In genomic region chr3:102079809-102080197, GRCh38 we compare ENCODE assay signal across 15 cellular contexts.
A peak's percentile ranks its signal among the peaks of the same experiment; 100 is the strongest.
DNase-seq lines count a peak whose midpoint lies in the region; ATAC-seq and TF ChIP-seq lines count a peak whose summit lies in the region.
"Had no signal": no experiment of that assay in that cellular context is flagged by ENCODE, and none has a peak within 500 bp of the region (broad histone marks: within the 10 kb centered on the region; RNA-seq: fewer than 3 reads in every experiment).

No MANE protein-coding gene starts in this region.

- peak overlapping the region; percentile 2 to 41 (median 28) for H3K4me3 Mint-ChIP-seq in CD4-positive, CD25-positive, alpha-beta regulatory T cell

- H3K36me3 Mint-ChIP-seq in CD4-positive, CD25-positive, alpha-beta regulatory T cell: peaks cover 4% of the 10 kb centered on the region

- ATAC-seq in CD4-positive, CD25-positive, alpha-beta regulatory T cell (ENCODE audit: low read depth in 2 of 2): peak; percentile 32 to 42
- ATAC-seq in GM19324 (IDR thresholded peaks at IDR 0.05; ENCODE audit: low FRiP score, unreplicated experiment) (no peak), left colon (no peak)
- ATAC-seq: K562 had no signal

- H3K27ac ChIP-seq in 22Rv1 (peak overlapping the region; percentile 22), mucosa of rectum (ENCODE audit: low read depth in 2 of 2, low read length in 2 of 2) (peak overlapping the region; percentile 32 to 75), substantia nigra (ENCODE audit: low read depth, low read length, poor library complexity, severe bottlenecking) (no peak overlapping the region)
- peak overlapping the region; percentile 70 for H3K27ac ChIP-seq in CD4-positive, CD25-positive, alpha-beta regulatory T cell (ENCODE audit: insufficient read depth, low read length, poor library complexity, severe bottlenecking)
- H3K27ac ChIP-seq: HL-60, parathyroid adenoma had no signal

- peak in 1 of 3 donors; percentile 61 for DNase-seq in CD4-positive, CD25-positive, alpha-beta regulatory T cell
- DNase-seq in activated naive CD4-positive, alpha-beta T cell treated with anti-CD3 and anti-CD28 coated beads, Interleukin-2, amount 50 U/mL, for 16 hours: peak; percentile 24
- DNase-seq in substantia nigra (lab: John Stamatoyannopoulos, UW): no peak
- DNase-seq in left colon: no peak
- DNase-seq: heart right ventricle, kidney glomerular epithelial cell, NCI-H1105, NCI-H2171, NCI-H82 had no signal

- no peak for TF ChIP-seq CTCF in 22Rv1 (IDR thresholded peaks at IDR 0.05)

- H3K4me1 Mint-ChIP-seq in CD4-positive, CD25-positive, alpha-beta regulatory T cell: peaks cover 17 to 63% (median 46%) of the 10 kb centered on the region in 4 donors

- H3K4me1 ChIP-seq in CD4-positive, CD25-positive, alpha-beta regulatory T cell (ENCODE audit: control insufficient read depth, insufficient read depth, low read length, poor library complexity, severe bottlenecking): peaks cover 29% of the 10 kb centered on the region
- peaks cover 12 to 14% of the 10 kb centered on the region in 2 donors for H3K4me1 ChIP-seq in mucosa of rectum (ENCODE audit: control insufficient read depth in 2 of 2, insufficient read depth in 2 of 2, low read length in 2 of 2)
- H3K4me1 ChIP-seq: parathyroid adenoma had no signal

- H3K9me3 Mint-ChIP-seq in CD4-positive, CD25-positive, alpha-beta regulatory T cell: peaks cover 0 to 6% (median 4%) of the 10 kb centered on the region in 7 donors

- H3K27ac Mint-ChIP-seq in CD4-positive, CD25-positive, alpha-beta regulatory T cell: peak overlapping the region; percentile 95 to 96 (median 96)

- no peaks in the 10 kb centered on the region for H3K27me3 ChIP-seq in CD4-positive, CD25-positive, alpha-beta regulatory T cell (ENCODE audit: control insufficient read depth, insufficient read depth, low read length)
- no peaks in the 10 kb centered on the region for H3K27me3 ChIP-seq in mucosa of rectum (ENCODE audit: control insufficient read depth in 2 of 2, insufficient read depth in 2 of 2, low read length in 2 of 2)
- H3K27me3 ChIP-seq: heart right ventricle had no signal

- no peaks in the 10 kb centered on the region for H3K9me3 ChIP-seq in CD4-positive, CD25-positive, alpha-beta regulatory T cell (ENCODE audit: control insufficient read depth in 2 of 2, low read length in 2 of 2)
- H3K9me3 ChIP-seq in mucosa of rectum (ENCODE audit: control insufficient read depth in 2 of 2, low read length in 2 of 2): no peaks in the 10 kb centered on the region
- H3K9me3 ChIP-seq: heart right ventricle had no signal

- H3K27me3 Mint-ChIP-seq in CD4-positive, CD25-positive, alpha-beta regulatory T cell: no peaks in the 10 kb centered on the region

- no peaks in the 10 kb centered on the region for H3K36me3 ChIP-seq in CD4-positive, CD25-positive, alpha-beta regulatory T cell (ENCODE audit: control insufficient read depth, insufficient read depth, low read length)
- H3K36me3 ChIP-seq in mucosa of rectum (ENCODE audit: control insufficient read depth in 2 of 2, insufficient read depth in 2 of 2, low read length in 2 of 2): no peaks in the 10 kb centered on the region
- H3K36me3 ChIP-seq: heart right ventricle had no signal

- intact Hi-C loops in left colon (cut with DNase I, micrococcal nuclease): loop anchor here in 1 of 2 donors (10.0 kb wide), 2 partner anchors 225 to 265 kb away; no protein-coding TSS in a partner anchor

- peak overlapping the region; percentile 60 for H3K4me3 ChIP-seq in CD4-positive, CD25-positive, alpha-beta regulatory T cell (ENCODE audit: low read depth, low read length)
- no peak overlapping the region for H3K4me3 ChIP-seq in mucosa of rectum (ENCODE audit: low read length in 2 of 2)
- H3K4me3 ChIP-seq: heart right ventricle, K562 had no signal

- no peak overlapping the region for H3K9ac ChIP-seq in mucosa of rectum (ENCODE audit: low read depth in 1 of 2, low read length in 2 of 2)
- H3K9ac ChIP-seq: parathyroid adenoma had no signal

Comparison
In these comparisons a context has a peak if more than half of its experiments do, and no peak if none do; other contexts are left out.
1. ATAC-seq: peak in CD4-positive, CD25-positive, alpha-beta regulatory T cell (2 of 2); none in GM19324 (single experiment) and left colon (single experiment).